20 cellular contexts compared by ENCODE assay signal in the genomic region with DNA sequence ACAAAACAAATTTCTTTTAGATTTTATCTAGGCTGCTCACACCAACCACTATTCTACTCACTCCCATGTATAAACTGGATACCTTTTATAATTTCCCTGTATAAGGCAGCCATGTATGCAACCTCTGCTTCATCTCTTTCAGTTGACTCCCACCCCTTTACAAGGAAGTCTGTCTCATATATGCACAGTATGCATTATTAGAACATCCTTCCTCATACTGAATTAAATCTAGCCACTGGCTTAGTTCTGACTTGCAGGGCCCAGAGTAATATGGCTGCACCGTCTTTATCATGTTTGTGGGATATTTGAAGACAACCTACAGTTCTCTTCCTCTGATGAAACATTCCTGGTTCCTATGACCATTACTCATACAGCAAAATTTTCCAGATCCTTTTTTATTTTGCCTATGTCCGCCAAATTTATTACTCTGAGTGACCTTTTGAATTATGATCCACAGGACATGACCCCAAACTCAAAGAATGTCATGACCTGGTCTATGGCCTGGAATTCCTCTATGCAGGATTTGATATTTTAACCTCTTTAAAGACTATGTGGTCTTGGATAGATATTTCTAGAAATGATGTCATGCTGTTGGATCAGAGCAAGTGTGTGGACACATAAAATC.
DNase-seq lines count a peak whose midpoint lies in the region; ATAC-seq and TF ChIP-seq lines count a peak whose summit lies in the region.
"Had no signal": no experiment of that assay in that cellular context is flagged by ENCODE, and none has a peak within 500 bp of the region (broad histone marks: within the 10 kb centered on the region; RNA-seq: fewer than 3 reads in every experiment).

No MANE protein-coding gene starts in this region.

- no peak overlapping the region for H3K4me3 ChIP-seq in thoracic aorta
- H3K4me3 ChIP-seq: BLaER1 treated with 17β-estradiol and CSF1 and Interleukin-3, amounts not matched to agents 10 nM and 100 nM; skin epidermis had no signal

- no peaks in the 10 kb centered on the region for H3K27me3 ChIP-seq in thoracic aorta (replicated peaks; ENCODE audit: insufficient read depth)
- H3K27me3 ChIP-seq: BLaER1 treated with 17β-estradiol and CSF1 and Interleukin-3, amounts not matched to agents 10 nM and 100 nM had no signal

- DNase-seq in DMS53 (lab: John Stamatoyannopoulos, UW) (peak; percentile 37), DMS53 treated with DMSO at 0.1 percent for 48 hours (lab: John Stamatoyannopoulos, UW; ENCODE audit: unreplicated experiment) (no peak), chondrocyte (ENCODE audit: low spot score) (no peak), left lobe of liver (ENCODE audit: low spot score) (no peak), thoracic aorta (ENCODE audit: low spot score) (no peak), NCI-H1417 (lab: John Stamatoyannopoulos, UW) (no peak), UCSD-AML1 (lab: John Stamatoyannopoulos, UW; ENCODE audit: unreplicated experiment) (no peak), activated gamma-delta T cell (lab: John Stamatoyannopoulos, UW) (no peak)
- DNase-seq: activated CD4-positive, alpha-beta memory T cell treated with anti-CD3 and anti-CD28 coated beads, Interleukin-2, amount 10 ng/mL, durations not matched to agents 7 days and 5 days; activated naive CD8-positive, alpha-beta T cell treated with anti-CD3 and anti-CD28 coated beads, Interleukin-2, amount 50 U/mL, for 24 hours; central memory CD4-positive, alpha-beta T cell; effector memory CD4-positive, alpha-beta T cell; H9; Karpas-422; NCI-H2171 treated with DMSO at 0.1 percent for 48 hours; posterior cingulate gyrus had no signal

- no peak for TF ChIP-seq CTCF in chondrocyte (IDR thresholded peaks at IDR 0.05)
- TF ChIP-seq CTCF in thoracic aorta (IDR thresholded peaks at IDR 0.05), result no peak

- peaks cover 0 to 34% of the 10 kb centered on the region in 2 donors for H3K4me1 ChIP-seq in thoracic aorta (ENCODE audit: control insufficient read depth in 1 of 2, low read depth in 2 of 2)

- no peaks in the 10 kb centered on the region for H3K27me3 Mint-ChIP-seq in chondrocyte (ENCODE audit: low read depth)
- H3K27me3 Mint-ChIP-seq: activated CD4-positive, alpha-beta memory T cell treated with anti-CD3 and anti-CD28 coated beads, Interleukin-2, amount 10 ng/mL, durations not matched to agents 7 days and 5 days; activated naive CD8-positive, alpha-beta T cell treated with anti-CD3 and anti-CD28 coated beads, Interleukin-2, amount 50 U/mL, for 24 hours had no signal

- no peaks in the 10 kb centered on the region for H3K9me3 ChIP-seq in thoracic aorta
- H3K9me3 ChIP-seq: BLaER1 treated with 17β-estradiol and CSF1 and Interleukin-3, amounts not matched to agents 10 nM and 100 nM had no signal

- H3K36me3 ChIP-seq in thoracic aorta, result no peaks in the 10 kb centered on the region
- H3K36me3 ChIP-seq: BLaER1 treated with 17β-estradiol and CSF1 and Interleukin-3, amounts not matched to agents 10 nM and 100 nM had no signal

- H3K9me3 Mint-ChIP-seq in chondrocyte (ENCODE audit: low read depth), result peaks cover 13% of the 10 kb centered on the region
- H3K9me3 Mint-ChIP-seq: activated T-helper 1 cell treated with anti-CD3 and anti-CD28 coated beads, Interleukin-12 subunit alpha, Interleukin-12 subunit beta, Interleukin-2, Interleukin-4 antibody, amounts not matched to agents 30 ng/mL and 10 ng/mL and 1 ng/mL, durations not matched to agents 14 hours and 24 hours and 36 hours; H9 had no signal

- H3K4me3 Mint-ChIP-seq in chondrocyte (ENCODE audit: unreplicated experiment), result no peak overlapping the region
- H3K4me3 Mint-ChIP-seq: activated CD4-positive, alpha-beta memory T cell treated with anti-CD3 and anti-CD28 coated beads, Interleukin-2, amount 10 ng/mL, durations not matched to agents 7 days and 5 days; activated naive CD8-positive, alpha-beta T cell treated with anti-CD3 and anti-CD28 coated beads, Interleukin-2, amount 50 U/mL, for 24 hours; activated T-helper 1 cell treated with anti-CD3 and anti-CD28 coated beads, Interleukin-12 subunit alpha, Interleukin-12 subunit beta, Interleukin-2, Interleukin-4 antibody, amounts not matched to agents 30 ng/mL and 10 ng/mL and 1 ng/mL, durations not matched to agents 14 hours and 24 hours and 36 hours; H9 had no signal

- ATAC-seq in left lobe of liver, result peak; percentile 28
- peak; percentile 13 for ATAC-seq in thoracic aorta (ENCODE audit: insufficient number of reproducible peaks, low FRiP score, low read depth)
- ATAC-seq: activated naive CD8-positive, alpha-beta T cell treated with anti-CD3 and anti-CD28 coated beads, Interleukin-2, amount 50 U/mL, for 24 hours had no signal

- peak overlapping the region; percentile 67 for H3K27ac Mint-ChIP-seq in chondrocyte (ENCODE audit: unreplicated experiment)
- H3K27ac Mint-ChIP-seq: activated CD4-positive, alpha-beta memory T cell treated with anti-CD3 and anti-CD28 coated beads, Interleukin-2, amount 10 ng/mL, durations not matched to agents 7 days and 5 days; activated naive CD8-positive, alpha-beta T cell treated with anti-CD3 and anti-CD28 coated beads, Interleukin-2, amount 50 U/mL, for 24 hours; activated T-helper 1 cell treated with anti-CD3 and anti-CD28 coated beads, Interleukin-12 subunit alpha, Interleukin-12 subunit beta, Interleukin-2, Interleukin-4 antibody, amounts not matched to agents 30 ng/mL and 10 ng/mL and 1 ng/mL, durations not matched to agents 14 hours and 24 hours and 36 hours; H9 had no signal

- H3K4me1 Mint-ChIP-seq in chondrocyte (ENCODE audit: low read depth), result peaks cover 53% of the 10 kb centered on the region

- H3K36me3 Mint-ChIP-seq in chondrocyte (ENCODE audit: low read depth), result peaks cover 1% of the 10 kb centered on the region

- H3K27ac ChIP-seq in thoracic aorta, result no peak overlapping the region
- H3K27ac ChIP-seq: 22Rv1; BLaER1 treated with 17β-estradiol and CSF1 and Interleukin-3, amounts not matched to agents 10 nM and 100 nM had no signal
